In the genomic region with DNA sequence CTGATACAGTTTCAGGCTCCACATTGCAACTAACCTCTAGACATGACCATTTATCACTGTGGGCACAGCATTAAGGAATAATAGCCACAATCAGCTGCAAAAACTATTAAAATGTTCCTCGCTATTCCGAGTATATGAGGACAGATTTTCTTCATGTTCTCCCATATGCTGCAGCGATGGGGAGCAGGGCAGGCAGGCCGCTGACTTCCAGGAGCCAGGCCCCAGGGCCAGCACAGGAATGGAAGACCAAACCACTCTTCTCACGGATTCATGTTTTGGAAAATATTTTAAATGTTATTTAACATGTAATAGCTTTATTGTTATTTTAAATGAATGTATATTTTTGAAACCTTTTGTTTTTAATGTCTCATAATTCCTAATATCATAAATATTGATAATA, we compare ENCODE assay signal across 21 cellular contexts. TPM values are rescaled to one million over a fixed set of nuclear protein-coding genes. Genes with fewer than 3 reads are reported as not detected.
DNase-seq lines count a peak whose midpoint lies in the region; ATAC-seq, FAIRE-seq and TF ChIP-seq lines count a peak whose summit lies in the region.
"Had no signal": no experiment of that assay in that cellular context is flagged by ENCODE, and none has a peak within 500 bp of the region (broad histone marks: within the 10 kb centered on the region; RNA-seq: fewer than 3 reads in every experiment).

No MANE protein-coding gene starts in this region.

- POLR2A ChIA-PET in activated naive CD8-positive, alpha-beta T cell treated with anti-CD3 and anti-CD28 coated beads, Interleukin-2, amount 10 ng/mL, durations not matched to agents 7 days and 5 days (lab: Charles Lee): no interaction called here
- POLR2A ChIA-PET in HepG2 (lab: Yijun Ruan, JAX): no interaction called here

- H3K27ac ChIP-seq in HepG2 (ENCODE audit: extremely low read length, insufficient read depth, low read length) (no peak overlapping the region), spleen (no peak overlapping the region)

- H3K36me3 ChIP-seq in HepG2 (replicated peaks in 1 of 2; ENCODE audit: control insufficient read depth in 1 of 2, insufficient read depth in 2 of 2, low read length in 2 of 2): peaks cover 20 to 56% of the 10 kb centered on the region in 2 experiments
- H3K36me3 ChIP-seq in spleen: peaks cover 16 to 100% (median 93%) of the 10 kb centered on the region in 6 donors

- BruUV-seq in HepG2 (replicated peaks; lab: Mats Ljungman, UMichigan): TSS peak; percentile 34

- H3K4me1 Mint-ChIP-seq in activated naive CD8-positive, alpha-beta T cell treated with anti-CD3 and anti-CD28 coated beads, Interleukin-2, amount 10 ng/mL, durations not matched to agents 7 days and 5 days: peaks cover 2% of the 10 kb centered on the region
- no peaks in the 10 kb centered on the region for H3K4me1 Mint-ChIP-seq in activated naive CD8-positive, alpha-beta T cell treated with anti-CD3 and anti-CD28 coated beads, Interleukin-2, amount 50 U/mL, for 24 hours
- no peaks in the 10 kb centered on the region for H3K4me1 Mint-ChIP-seq in T-helper 17 cell

- H3K4me1 ChIP-seq in HepG2 (ENCODE audit: insufficient read depth, low read length): no peaks in the 10 kb centered on the region
- H3K4me1 ChIP-seq in spleen: peaks cover 0 to 14% (median 0%) of the 10 kb centered on the region in 6 donors
- H3K4me1 ChIP-seq: HAP-1 had no signal

- ATAC-seq in activated naive CD8-positive, alpha-beta T cell treated with anti-CD3 and anti-CD28 coated beads, Interleukin-2, amount 10 ng/mL, durations not matched to agents 7 days and 5 days (ENCODE audit: low read depth): no peak
- ATAC-seq in activated naive CD8-positive, alpha-beta T cell treated with anti-CD3 and anti-CD28 coated beads, Interleukin-2, amount 50 U/mL, for 24 hours: no peak
- no peak for ATAC-seq in T-helper 17 cell
- ATAC-seq in HepG2: no peak
- no peak for ATAC-seq in GM19328 (IDR thresholded peaks at IDR 0.05; ENCODE audit: unreplicated experiment)

- H3K9ac ChIP-seq in HepG2 (ENCODE audit: insufficient read depth, low read depth, low read length): no peak overlapping the region

- intact Hi-C loops in HepG2 (cut with micrococcal nuclease; ENCODE audit: unreplicated experiment): no loop called here
- intact Hi-C loops in spleen (cut with DNase I; ENCODE audit: low total_unique reads): no loop called here

- H3K4me3 ChIP-seq in HepG2 (replicated peaks in 1 of 3; ENCODE audit: insufficient read depth in 1 of 3, low read depth in 2 of 3, low read length in 3 of 3): no peak overlapping the region
- no peak overlapping the region for H3K4me3 ChIP-seq in spleen
- H3K4me3 ChIP-seq: HAP-1 had no signal

- H2AFZ ChIP-seq in HepG2 (ENCODE audit: low read length): no peak overlapping the region

- TF ChIP-seq RAD21 in HepG2 (CRISPR knock-in tag; IDR thresholded peaks at IDR 0.05): no peak

- no peaks in the 10 kb centered on the region for H3K27me3 Mint-ChIP-seq in activated naive CD8-positive, alpha-beta T cell treated with anti-CD3 and anti-CD28 coated beads, Interleukin-2, amount 10 ng/mL, durations not matched to agents 7 days and 5 days
- H3K27me3 Mint-ChIP-seq in activated naive CD8-positive, alpha-beta T cell treated with anti-CD3 and anti-CD28 coated beads, Interleukin-2, amount 50 U/mL, for 24 hours: no peaks in the 10 kb centered on the region
- no peaks in the 10 kb centered on the region for H3K27me3 Mint-ChIP-seq in T-helper 17 cell
- H3K27me3 Mint-ChIP-seq: CD4-positive, alpha-beta memory T cell had no signal

- DNase-seq in activated naive CD8-positive, alpha-beta T cell treated with anti-CD3 and anti-CD28 coated beads, Interleukin-2, amount 10 ng/mL, durations not matched to agents 7 days and 5 days: peak; percentile 5
- DNase-seq in activated naive CD8-positive, alpha-beta T cell treated with anti-CD3 and anti-CD28 coated beads, Interleukin-2, amount 50 U/mL, for 24 hours: no peak
- DNase-seq in T-helper 17 cell (no peak), HepG2 (ENCODE audit: low spot score) (no peak), spleen (peak; percentile 8), HPDE6-E6E7 (ENCODE audit: extremely low spot score) (no peak), mucosa of gallbladder (ENCODE audit: low spot score) (no peak)
- DNase-seq: C1 segment of cervical spinal cord; Calu3; CD4-positive, alpha-beta memory T cell; COR-L47; DMS53; DMS79 treated with DMSO at 0.1 percent for 48 hours; GF-D8; GOT3; HFFc6 had no signal

- TF ChIP-seq EP300 in HepG2 (IDR thresholded peaks at IDR 0.05; ENCODE audit: low read depth in 2 of 2, low read length in 2 of 2) (no peak), HepG2 (CRISPR knock-in tag; IDR thresholded peaks at IDR 0.05; ENCODE audit: borderline replicate concordance) (no peak)

- H3K9me3 Mint-ChIP-seq in activated naive CD8-positive, alpha-beta T cell treated with anti-CD3 and anti-CD28 coated beads, Interleukin-2, amount 10 ng/mL, durations not matched to agents 7 days and 5 days: no peaks in the 10 kb centered on the region
- no peaks in the 10 kb centered on the region for H3K9me3 Mint-ChIP-seq in activated naive CD8-positive, alpha-beta T cell treated with anti-CD3 and anti-CD28 coated beads, Interleukin-2, amount 50 U/mL, for 24 hours
- H3K9me3 Mint-ChIP-seq: CD4-positive, alpha-beta memory T cell; HFFc6 had no signal

- H4K20me1 ChIP-seq in HepG2 (ENCODE audit: insufficient read depth, low read length): no peaks in the 10 kb centered on the region

- WGBS in HepG2 (ENCODE audit: low lambda C conversion rate): 91% methylated on average over 5 of the region's 5 CpGs
- 91 to 97% (median 95%) methylated on average over 5 of the region's 5 CpGs for WGBS in spleen, 5 donors

- H3K4me2 ChIP-seq in HepG2 (ENCODE audit: low read depth, low read length): no peak overlapping the region

- H3K4me3 Mint-ChIP-seq in activated naive CD8-positive, alpha-beta T cell treated with anti-CD3 and anti-CD28 coated beads, Interleukin-2, amount 10 ng/mL, durations not matched to agents 7 days and 5 days: no peak overlapping the region
- H3K4me3 Mint-ChIP-seq in activated naive CD8-positive, alpha-beta T cell treated with anti-CD3 and anti-CD28 coated beads, Interleukin-2, amount 50 U/mL, for 24 hours: no peak overlapping the region
- no peak overlapping the region for H3K4me3 Mint-ChIP-seq in T-helper 17 cell
- H3K4me3 Mint-ChIP-seq: CD4-positive, alpha-beta memory T cell; HFFc6 had no signal

- no peak overlapping the region for H3K27ac Mint-ChIP-seq in activated naive CD8-positive, alpha-beta T cell treated with anti-CD3 and anti-CD28 coated beads, Interleukin-2, amount 10 ng/mL, durations not matched to agents 7 days and 5 days
- H3K27ac Mint-ChIP-seq in activated naive CD8-positive, alpha-beta T cell treated with anti-CD3 and anti-CD28 coated beads, Interleukin-2, amount 50 U/mL, for 24 hours: no peak overlapping the region
- H3K27ac Mint-ChIP-seq in T-helper 17 cell: peak overlapping the region; percentile 41
- H3K27ac Mint-ChIP-seq: HFFc6 had no signal

- no peak for FAIRE-seq in HepG2 (lab: Jason Lieb, UNC)
- FAIRE-seq: GM12891, GM18507, H54 had no signal

- in situ Hi-C loops in HepG2 (cut with HindIII; ENCODE audit: extremely low pct_ligation_motif_present, low pct_unique_long_range_greater_than_20kb): no loop called here

- TF ChIP-seq CTCF in HepG2 (CRISPR knock-in tag; IDR thresholded peaks at IDR 0.05): no peak
- TF ChIP-seq CTCF in spleen (IDR thresholded peaks at IDR 0.05 in 8 of 11, conservative IDR thresholded peaks at IDR 0.05 in 3 of 11): no peak

- CTCF ChIA-PET in HepG2 (lab: Yijun Ruan, JAX; ENCODE audit: low intra/inter-chr PET ratio, low total read pairs): no interaction called here

- no peaks in the 10 kb centered on the region for H3K79me2 ChIP-seq in HepG2 (ENCODE audit: insufficient read depth, low read length)

- H3K27me3 ChIP-seq in HepG2 (ENCODE audit: control insufficient read depth in 1 of 2, insufficient read depth in 2 of 2, low read length in 2 of 2) (no peaks in the 10 kb centered on the region), spleen (replicated peaks in 1 of 7) (no peaks in the 10 kb centered on the region)

- H3K9me3 ChIP-seq in T-helper 17 cell (ENCODE audit: control insufficient read depth, low read length, poor library complexity, severe bottlenecking) (no peaks in the 10 kb centered on the region), HepG2 (ENCODE audit: low read length) (no peaks in the 10 kb centered on the region), spleen (no peaks in the 10 kb centered on the region)
- H3K9me3 ChIP-seq: HAP-1 had no signal

- TF ChIP-seq POLR2A in HepG2 (IDR thresholded peaks at IDR 0.05; ENCODE audit: insufficient read depth in 1 of 2, low read depth in 2 of 2, low read length in 2 of 2): no peak
- TF ChIP-seq POLR2A in spleen (IDR thresholded peaks at IDR 0.05): no peak

- H3K36me3 Mint-ChIP-seq in activated naive CD8-positive, alpha-beta T cell treated with anti-CD3 and anti-CD28 coated beads, Interleukin-2, amount 10 ng/mL, durations not matched to agents 7 days and 5 days: peaks cover 47% of the 10 kb centered on the region
- H3K36me3 Mint-ChIP-seq in activated naive CD8-positive, alpha-beta T cell treated with anti-CD3 and anti-CD28 coated beads, Interleukin-2, amount 50 U/mL, for 24 hours (ENCODE audit: low read depth): peaks cover 72% of the 10 kb centered on the region
- H3K36me3 Mint-ChIP-seq in T-helper 17 cell (ENCODE audit: low read depth): peaks cover 7% of the 10 kb centered on the region

RNA-seq across cellular contexts. Expression of a gene that starts 43.8 kb away (rescaled TPM):
- 10 to 100 TPM; 17.8 to 23.1 TPM for total RNA-seq in activated naive CD8-positive, alpha-beta T cell treated with anti-CD3 and anti-CD28 coated beads, Interleukin-2, amount 10 ng/mL, durations not matched to agents 7 days and 5 days
- 10 to 100 TPM; 14.1 to 24.5 TPM for total RNA-seq in T-helper 17 cell
- total RNA-seq in HepG2 (2016; rRNA removed; fragmentation: Illumina TruSeq; extraction: Trizol): 15.1 and 16.0 TPM in 2 replicates
- 4.7 and 13.7 TPM in 2 replicates for total RNA-seq in HepG2 (2016; cell fraction: cytosol; rRNA removed; fragmentation: Illumina TruSeq; extraction: Trizol; ENCODE audit: low read depth)
- 13.4 and 18.2 TPM in 2 replicates for total RNA-seq in HepG2 (2016; cell fraction: insoluble cytoplasmic fraction; rRNA removed; fragmentation: Illumina TruSeq; extraction: Trizol)
- total RNA-seq in HepG2 (2016; cell fraction: membrane; rRNA removed; fragmentation: Illumina TruSeq; extraction: Trizol): 11.1 and 11.3 TPM in 2 replicates
- 12.0 and 13.2 TPM in 2 replicates for total RNA-seq in HepG2 (2016; cell fraction: nucleus; rRNA removed; fragmentation: Illumina TruSeq; extraction: Trizol)
- polyA plus RNA-seq in HepG2 (2011; rRNA removed): 17.1 and 19.8 TPM in 2 replicates
- polyA plus RNA-seq in HepG2 (2011; cell fraction: cytosol; rRNA removed): 12.3 and 17.8 TPM in 2 replicates
- 45.5 and 45.6 TPM in 2 replicates for polyA plus RNA-seq in HepG2 (2011; cell fraction: nucleus; rRNA removed)
- 11.8 and 15.4 TPM in 2 replicates for polyA plus RNA-seq in HepG2 (2012)
- polyA plus RNA-seq in HepG2 (2016; cell fraction: cytosol; fragmentation: Illumina TruSeq; extraction: Trizol; ENCODE audit: low read depth): 5.9 and 6.8 TPM in 2 replicates
- 13.7 and 14.0 TPM in 2 replicates for polyA plus RNA-seq in HepG2 (2016; cell fraction: insoluble cytoplasmic fraction; fragmentation: Illumina TruSeq; extraction: Trizol; ENCODE audit: low read depth)
- 8.4 and 8.6 TPM in 2 replicates for polyA plus RNA-seq in HepG2 (2016; cell fraction: membrane; fragmentation: Illumina TruSeq; extraction: Trizol; ENCODE audit: low read depth)
- polyA plus RNA-seq in HepG2 (2016; cell fraction: nucleus; fragmentation: Illumina TruSeq; extraction: Trizol; ENCODE audit: insufficient read depth, low read depth): 27.6 and 30.0 TPM in 2 replicates
- polyA minus RNA-seq in HepG2 (2011; rRNA and poly(A)+ RNA removed; ENCODE audit: low replicate concordance): 28.6 and 32.9 TPM in 2 replicates
- 5.3 and 7.2 TPM in 2 replicates for polyA minus RNA-seq in HepG2 (2011; cell fraction: cytosol; rRNA and poly(A)+ RNA removed)
- 33.6 and 36.6 TPM in 2 replicates for polyA minus RNA-seq in HepG2 (2011; cell fraction: nucleus; rRNA and poly(A)+ RNA removed)
- total RNA-seq in spleen: 10 to 100 TPM; 20.3 to 47.4 (median 29.0) TPM
- polyA plus RNA-seq in spleen: 10 to 100 TPM in 2 of 3 donors, 1 to 10 TPM in 1; 9.7 to 22.2 (median 18.9) TPM
- 26.2 TPM for total RNA-seq in mucosa of gallbladder

Comparison
In these comparisons a context has a peak if more than half of its experiments do, and no peak if none do; other contexts are left out.
1. DNase-seq: peak in activated naive CD8-positive, alpha-beta T cell treated with anti-CD3 and anti-CD28 coated beads, Interleukin-2, amount 10 ng/mL, durations not matched to agents 7 days and 5 days (single experiment) and spleen (single experiment); none in activated naive CD8-positive, alpha-beta T cell treated with anti-CD3 and anti-CD28 coated beads, Interleukin-2, amount 50 U/mL, for 24 hours (single experiment), T-helper 17 cell (0 of 3), HepG2 (single experiment), HPDE6-E6E7 (single experiment) and mucosa of gallbladder (single experiment).